In genomic region chr2:33484042-33484621, GRCh38 we compare ENCODE assay signal across 9 cellular contexts. TPM values are rescaled to one million over a fixed set of nuclear protein-coding genes. Genes with fewer than 3 reads are reported as not detected.
DNase-seq lines count a peak whose midpoint lies in the region; ATAC-seq and TF ChIP-seq lines count a peak whose summit lies in the region.
"Had no signal": no experiment of that assay in that cellular context is flagged by ENCODE, and none has a peak within 500 bp of the region (broad histone marks: within the 10 kb centered on the region; RNA-seq: fewer than 3 reads in every experiment).

No MANE protein-coding gene starts in this region.

- H3K4me3 ChIP-seq in Caco-2 (ENCODE audit: low read depth, low read length) = no peak overlapping the region
- H3K4me3 ChIP-seq in fibroblast of the aortic adventitia (ENCODE audit: low read depth, low read length) = no peak overlapping the region

- peaks cover 54% of the 10 kb centered on the region for H3K4me1 ChIP-seq in Caco-2

- POLR2A ChIA-PET in Caco-2 (lab: Charles Lee) = no interaction called here
- POLR2A ChIA-PET in CD4-positive, alpha-beta T cell (lab: Charles Lee) = no interaction called here

- BruUV-seq in Caco-2 (replicated peaks; lab: Mats Ljungman, UMichigan) = no TSS peak

- H3K27ac Mint-ChIP-seq in Caco-2 (ENCODE audit: unreplicated experiment) = peak overlapping the region; percentile 72
- no peak overlapping the region for H3K27ac Mint-ChIP-seq in CD4-positive, alpha-beta T cell
- H3K27ac Mint-ChIP-seq: activated naive CD4-positive, alpha-beta T cell treated with anti-CD3 and anti-CD28 coated beads, Interleukin-2, amount 50 U/mL, for 24 hours had no signal

- intact Hi-C loops in Caco-2 (cut with micrococcal nuclease; ENCODE audit: unreplicated experiment) = loop anchor here (1.0 kb wide), 1 partner anchor 8 kb away; no protein-coding TSS in a partner anchor
- intact Hi-C loops in CD4-positive, alpha-beta T cell (cut with DNase I, micrococcal nuclease) = loop anchor here in 1 of 2 experiments (5.0 kb wide), 1 partner anchor 83 kb away; no protein-coding TSS in a partner anchor

- H3K36me3 ChIP-seq in Caco-2 (ENCODE audit: control insufficient read depth, insufficient read depth, low read length) = no peaks in the 10 kb centered on the region

- no peaks in the 10 kb centered on the region for H3K27me3 ChIP-seq in Caco-2 (replicated peaks; ENCODE audit: control insufficient read depth, insufficient read depth, low read length)
- H3K27me3 ChIP-seq in CD4-positive, alpha-beta T cell (ENCODE audit: control insufficient read depth, insufficient read depth, low read length) = no peaks in the 10 kb centered on the region

- H3K4me3 Mint-ChIP-seq in Caco-2 (ENCODE audit: unreplicated experiment) = peak overlapping the region; percentile 54
- no peak overlapping the region for H3K4me3 Mint-ChIP-seq in CD4-positive, alpha-beta T cell
- H3K4me3 Mint-ChIP-seq: activated naive CD4-positive, alpha-beta T cell treated with anti-CD3 and anti-CD28 coated beads, Interleukin-2, amount 50 U/mL, for 24 hours had no signal

- H3K27ac ChIP-seq in CD4-positive, alpha-beta T cell (ENCODE audit: low read depth, low read length) = no peak overlapping the region

- H3K36me3 Mint-ChIP-seq in Caco-2 (ENCODE audit: insufficient read depth, unreplicated experiment) = peaks cover 12% of the 10 kb centered on the region
- peaks cover 8% of the 10 kb centered on the region for H3K36me3 Mint-ChIP-seq in CD4-positive, alpha-beta T cell (ENCODE audit: low read depth)

- peaks cover 15% of the 10 kb centered on the region for H3K9me3 Mint-ChIP-seq in Caco-2 (ENCODE audit: unreplicated experiment)
- H3K9me3 Mint-ChIP-seq in CD4-positive, alpha-beta T cell = peaks cover 2% of the 10 kb centered on the region

- no peak for DNase-seq in Caco-2
- DNase-seq in fibroblast of the aortic adventitia (ENCODE audit: low read depth) = peak; percentile 34
- DNase-seq in amniotic stem cell (lab: John Stamatoyannopoulos, UW) = no peak
- no peak for DNase-seq in CD4-positive, alpha-beta T cell
- DNase-seq in hypothalamus (lab: John Stamatoyannopoulos, UW) = no peak
- no peak for DNase-seq in NCI-H1092 treated with DMSO at 0.1 percent for 48 hours (lab: John Stamatoyannopoulos, UW)

- TF ChIP-seq CTCF in Caco-2 (IDR thresholded peaks at IDR 0.05; ENCODE audit: insufficient read depth in 1 of 2, low read depth in 1 of 2, low read length in 1 of 2, severe bottlenecking in 1 of 2, unreplicated experiment in 1 of 2) (no peak), fibroblast of the aortic adventitia (IDR thresholded peaks at IDR 0.05; ENCODE audit: insufficient read depth, low read length) (no peak)
- TF ChIP-seq CTCF in CD4-positive, alpha-beta T cell (IDR thresholded peaks at IDR 0.05) = no peak

- peak; percentile 33 for ATAC-seq in GM19395 (IDR thresholded peaks at IDR 0.05; ENCODE audit: unreplicated experiment)
- peak; percentile 24 for ATAC-seq in HG03571 (IDR thresholded peaks at IDR 0.05; ENCODE audit: unreplicated experiment)
- no peak for ATAC-seq in CD4-positive, alpha-beta T cell (ENCODE audit: poor library complexity)

- H3K9me3 ChIP-seq in Caco-2 = peaks cover 18% of the 10 kb centered on the region
- no peaks in the 10 kb centered on the region for H3K9me3 ChIP-seq in CD4-positive, alpha-beta T cell (ENCODE audit: control insufficient read depth, low read length)

- peaks cover 22% of the 10 kb centered on the region for H3K4me1 Mint-ChIP-seq in Caco-2 (ENCODE audit: low read depth, unreplicated experiment)
- H3K4me1 Mint-ChIP-seq in CD4-positive, alpha-beta T cell (ENCODE audit: low read depth) = no peaks in the 10 kb centered on the region
- H3K4me1 Mint-ChIP-seq: activated naive CD4-positive, alpha-beta T cell treated with anti-CD3 and anti-CD28 coated beads, Interleukin-2, amount 50 U/mL, for 24 hours had no signal

- no peaks in the 10 kb centered on the region for H3K27me3 Mint-ChIP-seq in Caco-2 (ENCODE audit: insufficient read depth, unreplicated experiment)
- H3K27me3 Mint-ChIP-seq in CD4-positive, alpha-beta T cell = no peaks in the 10 kb centered on the region
- H3K27me3 Mint-ChIP-seq: activated naive CD4-positive, alpha-beta T cell treated with anti-CD3 and anti-CD28 coated beads, Interleukin-2, amount 50 U/mL, for 24 hours had no signal

- CTCF ChIA-PET in Caco-2 (lab: Charles Lee) = interaction anchor here (1.1 kb wide), 1 partner anchor 8 kb away, joined by 8 read pairs; no protein-coding TSS in a partner anchor
- CTCF ChIA-PET in CD4-positive, alpha-beta T cell (lab: Charles Lee) = interaction anchor here (0.7 kb wide), 1 partner anchor 8 kb away, joined by 3 read pairs; no protein-coding TSS in a partner anchor

RNA-seq across cellular contexts. Expression of gene RASGRP3, which starts 7.7 kb away (rescaled TPM):
- total RNA-seq in Caco-2 (2022) (9.2 and 12.2 TPM in 2 replicates), fibroblast of the aortic adventitia (ENCODE audit: low replicate concordance) (5.9 and 7.8 TPM in 2 replicates)
- 1 to 10 TPM; 5.7 to 7.9 TPM for total RNA-seq in CD4-positive, alpha-beta T cell
